Comparison of ENCODE assay signal across 8 cellular contexts in genomic region chr16:58001781-58002410, GRCh38. TPM values are rescaled to one million over a fixed set of nuclear protein-coding genes. Genes with fewer than 3 reads are reported as not detected.
A peak's percentile ranks its signal among the peaks of the same experiment; 100 is the strongest.
DNase-seq lines count a peak whose midpoint lies in the region; ATAC-seq, FAIRE-seq and TF ChIP-seq lines count a peak whose summit lies in the region.

No MANE protein-coding gene starts in this region.

- H3K27ac Mint-ChIP-seq in astrocyte (ENCODE audit: unreplicated experiment) = no peak overlapping the region

- H4K20me1 ChIP-seq in astrocyte (ENCODE audit: insufficient read depth, low read length) = peaks cover 41% of the 10 kb centered on the region

- H3K36me3 Mint-ChIP-seq in activated T-cell treated with anti-CD3 and anti-CD28 coated beads, Interleukin-2, amount 50 U/mL, for 4 hours (ENCODE audit: insufficient read depth) = peaks cover 20% of the 10 kb centered on the region
- H3K36me3 Mint-ChIP-seq in astrocyte (ENCODE audit: low read depth, unreplicated experiment) = peaks cover 13% of the 10 kb centered on the region

- peak overlapping the region; percentile 99 for H3K4me2 ChIP-seq in astrocyte (ENCODE audit: low read length)

- peaks cover 55% of the 10 kb centered on the region for H3K4me1 Mint-ChIP-seq in activated T-cell treated with anti-CD3 and anti-CD28 coated beads, Interleukin-2, amount 50 U/mL, for 4 hours (ENCODE audit: low read depth)
- H3K4me1 Mint-ChIP-seq in astrocyte (ENCODE audit: low read depth, unreplicated experiment) = peaks cover 24% of the 10 kb centered on the region

- peak overlapping the region; percentile 92 for H3K4me3 Mint-ChIP-seq in activated T-cell treated with anti-CD3 and anti-CD28 coated beads, Interleukin-2, amount 50 U/mL, for 4 hours
- H3K4me3 Mint-ChIP-seq in astrocyte (ENCODE audit: unreplicated experiment) = peak overlapping the region; percentile 90

- no peak for TF ChIP-seq POLR2A in tibial nerve (IDR thresholded peaks at IDR 0.05)

- H3K27ac ChIP-seq in astrocyte (ENCODE audit: low read depth, low read length) (no peak overlapping the region), liver (ENCODE audit: low read depth in 1 of 2, low read length in 2 of 2) (peak overlapping the region in 1 of 2 donors; percentile 87), tibial nerve (peak overlapping the region; percentile 79 to 94 (median 91))

- H2AFZ ChIP-seq in astrocyte (ENCODE audit: low read depth, low read length) = no peak overlapping the region

- H3K9me3 Mint-ChIP-seq in activated T-cell treated with anti-CD3 and anti-CD28 coated beads, Interleukin-2, amount 50 U/mL, for 4 hours = no peaks in the 10 kb centered on the region
- H3K9me3 Mint-ChIP-seq in astrocyte (ENCODE audit: unreplicated experiment) = no peaks in the 10 kb centered on the region

- no peak for FAIRE-seq in astrocyte (lab: Jason Lieb, UNC)

- WGBS in liver = 35% methylated on average over 10 of the region's 10 CpGs
- 23 to 33% methylated on average over 10 of the region's 10 CpGs for WGBS in tibial nerve, 2 donors

- peaks cover 27% of the 10 kb centered on the region for H3K79me2 ChIP-seq in astrocyte (ENCODE audit: insufficient read depth, low read length)

- TF ChIP-seq CTCF in astrocyte (IDR thresholded peaks at IDR 0.05; ENCODE audit: insufficient read depth, low read depth, low read length) (no peak), liver (IDR thresholded peaks at IDR 0.05; ENCODE audit: low read depth, low read length, missing input control) (no peak), tibial nerve (IDR thresholded peaks at IDR 0.05) (no peak)

- H3K27me3 Mint-ChIP-seq in activated T-cell treated with anti-CD3 and anti-CD28 coated beads, Interleukin-2, amount 50 U/mL, for 4 hours (ENCODE audit: low read depth) = no peaks in the 10 kb centered on the region
- no peaks in the 10 kb centered on the region for H3K27me3 Mint-ChIP-seq in astrocyte (ENCODE audit: low read depth, unreplicated experiment)

- H3K9ac ChIP-seq in astrocyte (ENCODE audit: low read length) (peak overlapping the region; percentile 84), liver (ENCODE audit: low read depth in 1 of 2, low read length in 2 of 2) (peak overlapping the region in 1 of 2 donors; percentile 41)

- H3K27me3 ChIP-seq in astrocyte (ENCODE audit: insufficient read depth, low read length) = no peaks in the 10 kb centered on the region
- no peaks in the 10 kb centered on the region for H3K27me3 ChIP-seq in liver (ENCODE audit: control insufficient read depth in 4 of 4, insufficient read depth in 4 of 4, low read length in 3 of 4)
- no peaks in the 10 kb centered on the region for H3K27me3 ChIP-seq in tibial nerve

- no peak for DNase-seq in activated T-cell treated with anti-CD3 and anti-CD28 coated beads, Interleukin-2, amount 50 U/mL, for 4 hours
- DNase-seq in activated T-cell treated with anti-CD3 and anti-CD28 coated beads, Interleukin-2, amount 50 U/mL, for 1 hour = no peak
- no peak for DNase-seq in astrocyte (ENCODE audit: low read depth)
- no peak for DNase-seq in tibial nerve (ENCODE audit: low spot score in 2 of 2)
- DNase-seq in NCI-H82 (lab: John Stamatoyannopoulos, UW) = no peak
- no peak for DNase-seq in activated CD4-positive, alpha-beta T cell treated with anti-CD3 and anti-CD28 coated beads, Interleukin-2, amount 50 U/mL, for 4 hours

- H3K4me1 ChIP-seq in astrocyte (ENCODE audit: insufficient read depth, low read length) (peaks cover 29% of the 10 kb centered on the region), liver (ENCODE audit: control insufficient read depth in 4 of 4, insufficient read depth in 4 of 4, low read length in 3 of 4) (peaks cover 13 to 29% (median 17%) of the 10 kb centered on the region in 4 donors), tibial nerve (peaks cover 0 to 44% (median 22%) of the 10 kb centered on the region in 4 donors)

- no peak for TF ChIP-seq EP300 in tibial nerve (IDR thresholded peaks at IDR 0.05)

- no peak for TF ChIP-seq RAD21 in liver (IDR thresholded peaks at IDR 0.05)

- H3K36me3 ChIP-seq in astrocyte (ENCODE audit: insufficient read depth, low read length) (peaks cover 6% of the 10 kb centered on the region), liver (ENCODE audit: control insufficient read depth in 4 of 4, insufficient read depth in 3 of 4, low read depth in 1 of 4, low read length in 3 of 4) (peaks cover 1 to 12% (median 6%) of the 10 kb centered on the region in 4 donors), tibial nerve (peaks cover 1 to 34% (median 9%) of the 10 kb centered on the region in 3 donors)

- ATAC-seq in activated T-cell treated with anti-CD3 and anti-CD28 coated beads, Interleukin-2, amount 50 U/mL, for 4 hours = no peak
- no peak for ATAC-seq in HG03095 (IDR thresholded peaks at IDR 0.05; ENCODE audit: unreplicated experiment)

- H3K9me3 ChIP-seq in astrocyte (ENCODE audit: insufficient read depth, low read depth, low read length) (no peaks in the 10 kb centered on the region), liver (ENCODE audit: control insufficient read depth in 4 of 4, low read length in 3 of 4) (no peaks in the 10 kb centered on the region), tibial nerve (peaks cover 0 to 3% (median 0%) of the 10 kb centered on the region in 4 donors)

- H3K4me3 ChIP-seq in astrocyte (ENCODE audit: insufficient read depth, low read depth, low read length) (peak overlapping the region; percentile 72), liver (ENCODE audit: low read depth in 1 of 3, low read length in 3 of 3) (peak overlapping the region; percentile 60 to 92 (median 82)), tibial nerve (peak overlapping the region; percentile 64 to 90 (median 80))

TF ChIP-seq in liver, 16 proteins besides CTCF, POLR2A, EP300 and RAD21:
- TF ChIP-seq JUND (IDR thresholded peaks at IDR 0.05) (no peak), FOXA1 (IDR thresholded peaks at IDR 0.05) (no peak)
TF ChIP-seq in liver: peak in this region for 0.

RNA-seq across cellular contexts. Expression of gene USB1, which starts 0.7 kb away (rescaled TPM):
- 10 to 100 TPM; 75.0 to 78.8 (median 75.7) TPM for total RNA-seq in activated T-cell treated with anti-CD3 and anti-CD28 coated beads, Interleukin-2, amount 50 U/mL, for 4 hours
- total RNA-seq in astrocyte = 91.3 and 100.0 TPM in 2 replicates
- 10 to 100 TPM in 1 of 2 donors, 1 to 10 TPM in 1; 8.9 to 40.7 TPM for total RNA-seq in liver
- polyA plus RNA-seq in liver = 10 to 100 TPM; 23.7 to 32.8 TPM
- total RNA-seq in tibial nerve = 10 to 100 TPM; 23.1 to 80.4 (median 31.6) TPM

RNA-seq across cellular contexts. Expression of gene ZNF319, which starts 1.4 kb away (rescaled TPM):
- total RNA-seq in activated T-cell treated with anti-CD3 and anti-CD28 coated beads, Interleukin-2, amount 50 U/mL, for 4 hours = 1 to 10 TPM; 8.1 to 9.0 (median 8.3) TPM
- total RNA-seq in astrocyte (11.2 and 11.5 TPM in 2 replicates), liver (1 to 10 TPM; 2.6 TPM), tibial nerve (10 to 100 TPM in 1 of 4 donors, 1 to 10 TPM in 3; 7.5 to 11.6 (median 9.1) TPM)
- polyA plus RNA-seq in liver = 1 to 10 TPM in 1 of 2 donors, under 1 TPM in 1; 0.64 to 3.4 TPM

RNA-seq across cellular contexts. Expression of gene MMP15, which starts 23.7 kb away (rescaled TPM):
- total RNA-seq in activated T-cell treated with anti-CD3 and anti-CD28 coated beads, Interleukin-2, amount 50 U/mL, for 4 hours = 1 to 10 TPM in 1 of 3 donors, under 1 TPM in 2; 0.76 to 1.0 (median 0.95) TPM
- 14.8 and 15.4 TPM in 2 replicates for total RNA-seq in astrocyte
- total RNA-seq in liver = 10 to 100 TPM; 14.2 to 38.8 TPM
- 10 to 100 TPM in 1 of 2 donors, 1 to 10 TPM in 1; 7.0 to 28.7 TPM for polyA plus RNA-seq in liver
- 10 to 100 TPM; 11.4 to 32.9 (median 28.4) TPM for total RNA-seq in tibial nerve

RNA-seq across cellular contexts. Expression of gene CNGB1, which starts 31.0 kb away (rescaled TPM):
- total RNA-seq in activated T-cell treated with anti-CD3 and anti-CD28 coated beads, Interleukin-2, amount 50 U/mL, for 4 hours = not detected
- not detected in 2 replicates for total RNA-seq in astrocyte
- under 1 TPM; under 0.01 TPM for total RNA-seq in liver
- polyA plus RNA-seq in liver = not detected
- total RNA-seq in tibial nerve = not detected
